In the genomic region with DNA sequence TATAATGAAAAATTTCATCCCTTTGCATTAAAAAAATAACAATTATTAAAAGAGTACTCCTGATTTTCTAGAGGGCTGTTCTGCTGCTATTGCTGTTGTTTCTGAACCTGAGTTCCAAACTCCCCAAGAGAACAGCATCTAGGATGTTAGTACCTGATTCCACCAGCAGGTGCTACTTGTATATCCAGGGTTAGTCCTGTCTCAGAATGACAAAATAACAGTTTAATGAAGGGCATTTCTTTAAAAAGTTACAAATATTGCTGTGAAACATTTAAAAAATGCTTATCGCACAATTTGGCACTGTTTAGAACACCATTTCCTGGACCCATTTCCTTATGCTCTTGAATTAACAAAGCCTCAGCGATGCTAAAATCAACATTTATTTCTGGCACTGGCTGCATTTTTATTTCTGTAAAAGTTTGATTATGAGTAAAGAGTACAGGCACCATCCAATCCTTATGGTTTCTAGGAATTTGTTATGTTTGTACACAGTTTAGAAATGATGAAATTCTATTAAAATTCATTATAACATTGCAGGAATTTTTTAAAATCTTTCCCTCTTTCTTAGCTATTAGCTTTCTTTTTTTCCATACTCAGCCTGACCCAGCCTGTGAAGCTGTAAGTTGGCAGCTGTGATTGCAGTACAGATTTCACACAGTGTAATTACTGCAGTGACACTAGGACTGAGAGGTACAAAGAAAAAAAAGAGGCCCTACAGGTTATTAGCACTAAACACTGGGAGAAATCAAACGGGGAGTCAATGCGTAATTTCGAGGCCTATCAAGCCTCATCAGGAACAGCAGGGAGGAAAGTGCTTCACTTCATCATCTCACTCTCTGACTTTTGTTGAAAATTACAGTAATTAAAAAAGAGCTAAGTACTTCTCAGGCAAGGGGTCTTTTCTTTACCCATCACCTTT, we compare ENCODE assay signal across 12 cellular contexts.
A peak's percentile ranks its signal among the peaks of the same experiment; 100 is the strongest.
DNase-seq lines count a peak whose midpoint lies in the region; ATAC-seq and TF ChIP-seq lines count a peak whose summit lies in the region.
"Had no signal": no experiment of that assay in that cellular context is flagged by ENCODE, and none has a peak within 500 bp of the region (broad histone marks: within the 10 kb centered on the region; RNA-seq: fewer than 3 reads in every experiment).

No MANE protein-coding gene starts in this region.

- 69% methylated on average over 5 of the region's 5 CpGs for WGBS in esophagus muscularis mucosa

- TF ChIP-seq POLR2A in esophagus muscularis mucosa (IDR thresholded peaks at IDR 0.05; ENCODE audit: low read depth): no peak

- H3K9me3 ChIP-seq in esophagus muscularis mucosa: no peaks in the 10 kb centered on the region

- intact Hi-C loops in esophagus muscularis mucosa (cut with DNase I): no loop called here

- TF ChIP-seq CTCF in esophagus muscularis mucosa (IDR thresholded peaks at IDR 0.05): peak in 2 of 3 experiments; percentile 16 to 27

- no peak for TF ChIP-seq EP300 in esophagus muscularis mucosa (IDR thresholded peaks at IDR 0.05)

- no peak overlapping the region for H3K4me3 ChIP-seq in esophagus muscularis mucosa

- no peaks in the 10 kb centered on the region for H3K36me3 ChIP-seq in esophagus muscularis mucosa

- no peak for ATAC-seq in GM19035 (IDR thresholded peaks at IDR 0.05; ENCODE audit: unreplicated experiment)
- ATAC-seq: esophagus mucosa had no signal

- in situ Hi-C loops in ACHN (cut with HindIII; ENCODE audit: low pct_ligation_motif_present, low pct_unique_long_range_greater_than_20kb, low sequenced_read_pairs): no loop called here

- DNase-seq in ACHN (peak; percentile 11), H4 (ENCODE audit: low spot score) (peak; percentile 10), NCI-H2171 (lab: John Stamatoyannopoulos, UW) (peak; percentile 8), esophagus muscularis mucosa (ENCODE audit: extremely low spot score) (no peak), occipital lobe (lab: John Stamatoyannopoulos, UW) (no peak), GF-D8 (lab: John Stamatoyannopoulos, UW) (no peak), ecto neural progenitor cell (ENCODE audit: low spot score) (no peak)
- DNase-seq: CD4-positive, CD25-positive, alpha-beta regulatory T cell; GOT3; NCI-H226 had no signal

- no peaks in the 10 kb centered on the region for H3K4me1 ChIP-seq in esophagus muscularis mucosa

- H3K27ac ChIP-seq in esophagus muscularis mucosa (replicated peaks in 1 of 4): no peak overlapping the region

- no peaks in the 10 kb centered on the region for H3K27me3 ChIP-seq in esophagus muscularis mucosa

Comparison
In these comparisons a context has a peak if more than half of its experiments do, and no peak if none do; other contexts are left out.
1. DNase-seq: peak in ACHN (single experiment), H4 (single experiment) and NCI-H2171 (single experiment); none in esophagus muscularis mucosa (single experiment), occipital lobe (single experiment), GF-D8 (single experiment) and ecto neural progenitor cell (single experiment).